8 cellular contexts compared by ENCODE assay signal in the genomic region with DNA sequence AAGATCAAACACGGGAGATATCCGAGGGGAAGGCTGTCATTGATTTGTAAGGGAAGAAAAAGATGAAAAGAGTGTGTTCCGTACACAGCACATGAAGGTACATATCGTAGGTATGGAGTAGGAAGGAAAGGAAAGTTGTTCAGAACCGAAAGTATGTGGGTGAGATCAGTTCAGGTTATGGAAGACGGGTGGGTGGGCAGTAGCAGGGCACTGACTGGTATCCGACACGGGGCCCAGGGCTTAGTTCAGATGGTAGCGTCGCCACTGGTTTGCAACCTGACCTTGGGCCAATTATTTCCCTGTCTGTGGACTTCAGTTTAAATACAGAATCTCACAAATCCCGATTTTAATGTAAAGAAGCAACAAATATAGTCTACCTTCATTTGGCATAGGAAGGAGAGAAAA. TPM values are rescaled to one million over a fixed set of nuclear protein-coding genes. Genes with fewer than 3 reads are reported as not detected.
DNase-seq lines count a peak whose midpoint lies in the region; ATAC-seq and TF ChIP-seq lines count a peak whose summit lies in the region.

No MANE protein-coding gene starts in this region.

- DNase-seq in HEK293T (ENCODE audit: extremely low spot score) (no peak), activated B cell treated with CpG ODN at 0.5 μM for 24 hours (no peak), neuronal stem cell (ENCODE audit: low spot score) (no peak), MV-4-11 (lab: John Stamatoyannopoulos, UW) (no peak), globus pallidus (ENCODE audit: low spot score) (no peak)

- POLR2A ChIA-PET in HEK293T (lab: Yijun Ruan, JAX): interaction anchor here (1.7 kb wide), 1 partner anchor 10 kb away, joined by 15 read pairs; no protein-coding TSS in a partner anchor
- POLR2A ChIA-PET in activated B cell treated with CpG ODN at 0.5 μM for 24 hours (lab: Charles Lee): no interaction called here

- H3K14ac ChIP-seq in neuronal stem cell (ENCODE audit: low read length): no peak overlapping the region

- peak overlapping the region; percentile 73 for H3K9ac ChIP-seq in neuronal stem cell (ENCODE audit: low read depth, low read length, poor library complexity)

- peaks cover 9% of the 10 kb centered on the region for H3K36me3 Mint-ChIP-seq in activated B cell treated with CpG ODN at 0.5 μM for 24 hours (ENCODE audit: low read depth)

- H3K4ac ChIP-seq in neuronal stem cell (ENCODE audit: low read length): no peak overlapping the region

- no peak overlapping the region for H2BK5ac ChIP-seq in neuronal stem cell (ENCODE audit: low read length)

- H3K4me3 Mint-ChIP-seq in activated B cell treated with CpG ODN at 0.5 μM for 24 hours: peak overlapping the region; percentile 93

- no peak overlapping the region for H2AFZ ChIP-seq in neuronal stem cell (ENCODE audit: low read length)

- no peak overlapping the region for H3K23ac ChIP-seq in neuronal stem cell (ENCODE audit: low read depth, low read length, poor library complexity)

- H3K27me3 ChIP-seq in esophagus (ENCODE audit: control insufficient read depth in 1 of 2, insufficient read depth in 2 of 2, low read length in 2 of 2): no peaks in the 10 kb centered on the region
- H3K27me3 ChIP-seq in neuronal stem cell (ENCODE audit: control insufficient read depth in 3 of 3, insufficient read depth in 3 of 3, low read depth in 1 of 3, low read length in 3 of 3): no peaks in the 10 kb centered on the region

- no peak overlapping the region for H2BK12ac ChIP-seq in neuronal stem cell (ENCODE audit: low read length)

- peak overlapping the region; percentile 54 for H3K27ac Mint-ChIP-seq in activated B cell treated with CpG ODN at 0.5 μM for 24 hours

- H3K36me3 ChIP-seq in esophagus (ENCODE audit: control insufficient read depth in 2 of 2, insufficient read depth in 2 of 2, low read length in 1 of 2) (peaks cover 0 to 2% of the 10 kb centered on the region in 2 donors), neuronal stem cell (replicated peaks in 1 of 2; ENCODE audit: control insufficient read depth in 2 of 2, insufficient read depth in 2 of 2, low read length in 2 of 2) (peaks cover 0 to 53% of the 10 kb centered on the region in 2 donors)

- peak overlapping the region; percentile 71 for H3K4me2 ChIP-seq in neuronal stem cell (ENCODE audit: insufficient read depth, low read length, poor library complexity, severe bottlenecking)

- CTCF ChIA-PET in HEK293T (lab: Yijun Ruan, JAX) (no interaction called here), activated B cell treated with CpG ODN at 0.5 μM for 24 hours (lab: Charles Lee) (interaction anchor here (1.1 kb wide), 1 partner anchor 53 kb away, joined by 3 read pairs; no protein-coding TSS in a partner anchor)

- H3K4me1 Mint-ChIP-seq in activated B cell treated with CpG ODN at 0.5 μM for 24 hours: peaks cover 39% of the 10 kb centered on the region

- no peak overlapping the region for H2AK5ac ChIP-seq in neuronal stem cell (ENCODE audit: low read depth, low read length)

- no peak overlapping the region for H2BK120ac ChIP-seq in neuronal stem cell (ENCODE audit: low read depth, low read length)

- intact Hi-C loops in activated B cell treated with CpG ODN at 0.5 μM for 24 hours (cut with micrococcal nuclease): loop anchor here (5.0 kb wide), 3 partner anchors 91 to 1844 kb away; a partner anchor contains a TSS

- H3K4me3 ChIP-seq in esophagus (ENCODE audit: low read depth in 1 of 2, low read length in 2 of 2): peak overlapping the region; percentile 89 to 96
- H3K4me3 ChIP-seq in neuronal stem cell (ENCODE audit: low read length in 2 of 2): peak overlapping the region; percentile 73 to 97

- no peak overlapping the region for H3K18ac ChIP-seq in neuronal stem cell (ENCODE audit: low read length)

- H3K27ac ChIP-seq in esophagus (ENCODE audit: low read depth in 2 of 2, low read length in 1 of 2) (peak overlapping the region; percentile 75 to 96), neuronal stem cell (replicated peaks; ENCODE audit: low read length) (no peak overlapping the region)

- no peak overlapping the region for H2BK15ac ChIP-seq in neuronal stem cell (ENCODE audit: low read length)

- peaks cover 6 to 9% of the 10 kb centered on the region in 2 donors for H3K4me1 ChIP-seq in esophagus (ENCODE audit: control insufficient read depth in 2 of 2, insufficient read depth in 2 of 2, low read length in 1 of 2)
- peaks cover 20 to 34% of the 10 kb centered on the region in 2 donors for H3K4me1 ChIP-seq in neuronal stem cell (ENCODE audit: control insufficient read depth in 2 of 2, insufficient read depth in 1 of 2, low read depth in 1 of 2, low read length in 2 of 2)

- 2 to 3% methylated on average over 11 of the region's 11 CpGs for WGBS in esophagus, 2 donors
- no CpG with 5 or more reads among the region's 11 CpGs for WGBS in neuronal stem cell (ENCODE audit: extremely low coverage in 2 of 2, insufficient read length in 2 of 2, insufficient replicate concordance in 1 of 2), 2 donors

- H4K8ac ChIP-seq in neuronal stem cell (ENCODE audit: low read depth, low read length): no peak overlapping the region

- no peaks in the 10 kb centered on the region for H3K9me3 Mint-ChIP-seq in activated B cell treated with CpG ODN at 0.5 μM for 24 hours

- H3K27me3 Mint-ChIP-seq in activated B cell treated with CpG ODN at 0.5 μM for 24 hours: no peaks in the 10 kb centered on the region

- no peak for ATAC-seq in activated B cell treated with CpG ODN at 0.5 μM for 24 hours (ENCODE audit: low read depth)
- no peak for ATAC-seq in HG03354 (IDR thresholded peaks at IDR 0.05; ENCODE audit: poor library complexity, severe bottlenecking, unreplicated experiment)
- ATAC-seq in HG02870 (IDR thresholded peaks at IDR 0.05; ENCODE audit: unreplicated experiment): no peak

- TF ChIP-seq CTCF in activated B cell treated with CpG ODN at 0.5 μM for 24 hours (IDR thresholded peaks at IDR 0.05): no peak

- H4K91ac ChIP-seq in neuronal stem cell (ENCODE audit: low read depth, low read length, poor library complexity): no peak overlapping the region

- H3K9me3 ChIP-seq in esophagus (ENCODE audit: control insufficient read depth in 2 of 2, insufficient read depth in 1 of 2, low read depth in 1 of 2, low read length in 1 of 2) (no peaks in the 10 kb centered on the region), neuronal stem cell (replicated peaks in 1 of 2; ENCODE audit: control insufficient read depth in 2 of 2, insufficient read depth in 1 of 2, low read depth in 1 of 2, low read length in 2 of 2) (no peaks in the 10 kb centered on the region)

- H3K79me1 ChIP-seq in neuronal stem cell (ENCODE audit: low read depth, low read length): no peaks in the 10 kb centered on the region

TF ChIP-seq in HEK293T, 16 proteins besides CTCF, POLR2A, EP300 and RAD21:
- TF ChIP-seq L3MBTL2 (conservative IDR thresholded peaks at IDR 0.05) (0 out of 2 replicates have a peak, but pooled peaks have one; percentile 12), BHLHE40 (IDR thresholded peaks at IDR 0.05; ENCODE audit: borderline replicate concordance) (no peak), CTBP1 (IDR thresholded peaks at IDR 0.05; ENCODE audit: borderline replicate concordance) (0 out of 2 replicates have a peak, but pooled peaks have one; percentile 16)

RNA-seq across cellular contexts. Expression of a gene that starts 27.8 kb away (rescaled TPM):
- total RNA-seq in activated B cell treated with CpG ODN at 0.5 μM for 24 hours: not detected in 2 replicates
- under 1 TPM in 1 of 2 donors, not detected in 1; 0.04 TPM for polyA plus RNA-seq in esophagus
- not detected for polyA plus RNA-seq in neuronal stem cell (2013, experiment 1 of 2)
- not detected for polyA plus RNA-seq in neuronal stem cell (2013, experiment 2 of 2)
